8 cellular contexts compared by ENCODE assay signal in the genomic region with DNA sequence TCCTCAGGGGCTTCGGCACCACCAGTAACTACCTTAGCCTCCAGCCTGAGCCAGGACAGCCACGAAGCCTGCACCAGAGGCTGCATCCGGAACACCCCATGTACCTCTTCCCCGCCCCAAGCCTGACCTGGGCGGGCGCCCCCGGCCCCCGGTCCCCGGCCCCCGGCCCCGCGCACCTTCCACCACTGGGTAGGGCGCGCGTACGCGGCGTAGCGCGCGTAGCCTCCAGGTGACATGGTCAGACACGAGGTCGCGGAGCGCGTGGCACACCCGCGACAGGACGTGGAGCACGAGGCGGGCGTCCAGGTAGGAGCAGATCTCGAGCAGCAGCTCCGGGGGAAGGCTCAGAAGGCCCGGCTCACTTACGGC. TPM values are rescaled to one million over a fixed set of nuclear protein-coding genes. Genes with fewer than 3 reads are reported as not detected.
DNase-seq lines count a peak whose midpoint lies in the region; ATAC-seq, FAIRE-seq and TF ChIP-seq lines count a peak whose summit lies in the region.

No MANE protein-coding gene starts in this region.

- peaks cover 11% of the 10 kb centered on the region for H3K4me1 Mint-ChIP-seq in activated CD4-positive, alpha-beta T cell treated with anti-CD3 and anti-CD28 coated beads for 36 hours

- no peak for FAIRE-seq in HepG2 (lab: Jason Lieb, UNC)
- FAIRE-seq in D721Med (lab: Jason Lieb, UNC) = no peak

- CTCF ChIA-PET in activated CD4-positive, alpha-beta T cell treated with anti-CD3 and anti-CD28 coated beads for 36 hours (lab: Charles Lee) = interaction anchor here (0.8 to 1.2 kb wide), 2 partner anchors 62 to 683 kb away, joined by 3 to 4 read pairs; no protein-coding TSS in a partner anchor
- CTCF ChIA-PET in HepG2 (lab: Yijun Ruan, JAX; ENCODE audit: low intra/inter-chr PET ratio, low total read pairs) = no interaction called here

- H3K9me3 Mint-ChIP-seq in activated CD4-positive, alpha-beta T cell treated with anti-CD3 and anti-CD28 coated beads for 36 hours (ENCODE audit: low read depth) = no peaks in the 10 kb centered on the region

- no peaks in the 10 kb centered on the region; a peak in 1 of 5 replicates for H3K27me3 ChIP-seq in HepG2 (ENCODE audit: control insufficient read depth in 1 of 2, insufficient read depth in 2 of 2, low read length in 2 of 2)
- H3K27me3 ChIP-seq in tibial nerve = no peaks in the 10 kb centered on the region

- H3K27ac Mint-ChIP-seq in activated CD4-positive, alpha-beta T cell treated with anti-CD3 and anti-CD28 coated beads for 36 hours = peak overlapping the region; percentile 94

- intact Hi-C loops in activated CD4-positive, alpha-beta T cell treated with anti-CD3 and anti-CD28 coated beads for 36 hours (cut with DNase I, micrococcal nuclease) = loop anchor here (1.0 kb wide), 3 partner anchors 15 to 38 kb away; a partner anchor contains a TSS
- intact Hi-C loops in HepG2 (cut with micrococcal nuclease; ENCODE audit: unreplicated experiment) = no loop called here

- BruUV-seq in HepG2 (replicated peaks; lab: Mats Ljungman, UMichigan) = no TSS peak

- H4K20me1 ChIP-seq in HepG2 (ENCODE audit: insufficient read depth, low read length) = no peaks in the 10 kb centered on the region

- H3K36me3 Mint-ChIP-seq in activated CD4-positive, alpha-beta T cell treated with anti-CD3 and anti-CD28 coated beads for 36 hours (ENCODE audit: low read depth) = peaks cover 12% of the 10 kb centered on the region

- peak; percentile 9 for ATAC-seq in activated CD4-positive, alpha-beta T cell treated with anti-CD3 and anti-CD28 coated beads for 36 hours
- peak; percentile 4 for ATAC-seq in HG03439 (IDR thresholded peaks at IDR 0.05; ENCODE audit: unreplicated experiment)
- ATAC-seq in HepG2 = peak; percentile 45

- TF ChIP-seq CTCF in astrocyte of the cerebellum (IDR thresholded peaks at IDR 0.05; ENCODE audit: low read depth, low read length, missing control alignments) = no peak
- TF ChIP-seq CTCF in HepG2 (CRISPR knock-in tag; IDR thresholded peaks at IDR 0.05) = no peak
- no peak for TF ChIP-seq CTCF in tibial nerve (IDR thresholded peaks at IDR 0.05)
- TF ChIP-seq CTCF in D721Med (IDR thresholded peaks at IDR 0.05; ENCODE audit: insufficient read depth, missing control alignments) = no peak

- no peak overlapping the region for H2AFZ ChIP-seq in HepG2 (ENCODE audit: low read length)

- H3K36me3 ChIP-seq in HepG2 (replicated peaks in 1 of 2; ENCODE audit: control insufficient read depth in 1 of 2, insufficient read depth in 2 of 2, low read length in 2 of 2) (peaks cover 6 to 9% of the 10 kb centered on the region in 2 experiments; a peak in 3 of 5 replicates), tibial nerve (peaks cover 0 to 26% (median 2%) of the 10 kb centered on the region in 3 donors)

- no peaks in the 10 kb centered on the region for H3K9me3 ChIP-seq in HepG2 (ENCODE audit: low read length)
- no peaks in the 10 kb centered on the region for H3K9me3 ChIP-seq in tibial nerve

- POLR2A ChIA-PET in activated CD4-positive, alpha-beta T cell treated with anti-CD3 and anti-CD28 coated beads for 36 hours (lab: Charles Lee) = interaction anchor here (0.7 to 1.1 kb wide), 3 partner anchors 14 to 85 kb away, joined by 3 to 6 read pairs (median 3); a partner anchor contains a TSS
- POLR2A ChIA-PET in HepG2 (lab: Yijun Ruan, JAX) = interaction anchor here (1.0 to 2.5 kb wide), 6 partner anchors 10 to 38 kb away, joined by 3 to 9 read pairs (median 6); a partner anchor contains a TSS

- H3K27me3 Mint-ChIP-seq in activated CD4-positive, alpha-beta T cell treated with anti-CD3 and anti-CD28 coated beads for 36 hours = no peaks in the 10 kb centered on the region

- no peak for TF ChIP-seq RAD21 in HepG2 (CRISPR knock-in tag; IDR thresholded peaks at IDR 0.05)

- TF ChIP-seq POLR2A in HepG2 (IDR thresholded peaks at IDR 0.05; ENCODE audit: insufficient read depth in 1 of 2, low read depth in 2 of 2, low read length in 2 of 2) (no peak), tibial nerve (IDR thresholded peaks at IDR 0.05) (no peak)

- DNase-seq in activated CD4-positive, alpha-beta T cell treated with anti-CD3 and anti-CD28 coated beads for 36 hours = peak; percentile 41
- DNase-seq in activated CD4-positive, alpha-beta T cell treated with anti-CD3 and anti-CD28 coated beads, Interleukin-2, amount 50 U/mL, for 4 hours = no peak
- no peak for DNase-seq in astrocyte of the cerebellum (ENCODE audit: low read depth)
- no peak for DNase-seq in HepG2 (ENCODE audit: low spot score)
- DNase-seq in tibial nerve (ENCODE audit: low spot score in 2 of 2) = no peak
- no peak for DNase-seq in D721Med (ENCODE audit: insufficient read length, low spot score)
- DNase-seq in NCI-H345 (lab: John Stamatoyannopoulos, UW) = no peak

- peak overlapping the region; percentile 75 for H3K4me3 Mint-ChIP-seq in activated CD4-positive, alpha-beta T cell treated with anti-CD3 and anti-CD28 coated beads for 36 hours

- H3K79me2 ChIP-seq in HepG2 (ENCODE audit: insufficient read depth, low read length) = peaks cover 4% of the 10 kb centered on the region

- 4% methylated on average over 3 of the region's 36 CpGs for WGBS in HepG2 (ENCODE audit: low lambda C conversion rate)
- WGBS in tibial nerve, 2 donors = 0 to 5% methylated on average over 9 to 23 of the region's 36 CpGs

- H3K4me3 ChIP-seq in astrocyte of the cerebellum (ENCODE audit: low read depth, low read length) (peak overlapping the region; percentile 90), HepG2 (replicated peaks in 1 of 3; ENCODE audit: insufficient read depth in 1 of 3, low read depth in 2 of 3, low read length in 3 of 3) (peak overlapping the region; percentile 79 to 100 (median 92)), tibial nerve (peak overlapping the region; percentile 46 to 86 (median 74))

- TF ChIP-seq EP300 in HepG2 (IDR thresholded peaks at IDR 0.05; ENCODE audit: low read depth in 2 of 2, low read length in 2 of 2) (no peak), HepG2 (CRISPR knock-in tag; IDR thresholded peaks at IDR 0.05; ENCODE audit: borderline replicate concordance) (no peak), tibial nerve (IDR thresholded peaks at IDR 0.05) (no peak)

- peak overlapping the region; percentile 86 for H3K4me2 ChIP-seq in HepG2 (ENCODE audit: low read depth, low read length)

- in situ Hi-C loops in astrocyte of the cerebellum (cut with HindIII; ENCODE audit: low sequenced_read_pairs) = no loop called here
- in situ Hi-C loops in HepG2 (cut with HindIII; ENCODE audit: extremely low pct_ligation_motif_present, low pct_unique_long_range_greater_than_20kb) = no loop called here

- H3K9ac ChIP-seq in HepG2 (ENCODE audit: insufficient read depth, low read depth, low read length) = peak overlapping the region; percentile 81

- H3K27ac ChIP-seq in HepG2 (ENCODE audit: extremely low read length, insufficient read depth, low read length) = peak overlapping the region; percentile 76
- H3K27ac ChIP-seq in tibial nerve = peak overlapping the region in 2 of 4 donors; percentile 89 to 90

- H3K4me1 ChIP-seq in HepG2 (ENCODE audit: insufficient read depth, low read length) = peaks cover 16% of the 10 kb centered on the region
- peaks cover 0 to 23% (median 11%) of the 10 kb centered on the region in 4 donors for H3K4me1 ChIP-seq in tibial nerve

RNA-seq across cellular contexts. Expression of a gene that starts 0.5 kb away (rescaled TPM):
- total RNA-seq in activated CD4-positive, alpha-beta T cell treated with anti-CD3 and anti-CD28 coated beads for 36 hours = 1 to 10 TPM; 8.3 to 8.8 TPM
- total RNA-seq in HepG2 (2016; rRNA removed; fragmentation: Illumina TruSeq; extraction: Trizol) (4.6 and 6.1 TPM in 2 replicates), tibial nerve (1 to 10 TPM; 1.2 to 7.5 (median 5.7) TPM)
- total RNA-seq in HepG2 (2016; cell fraction: cytosol; rRNA removed; fragmentation: Illumina TruSeq; extraction: Trizol; ENCODE audit: low read depth) = 1.2 and 2.0 TPM in 2 replicates
- total RNA-seq in HepG2 (2016; cell fraction: insoluble cytoplasmic fraction; rRNA removed; fragmentation: Illumina TruSeq; extraction: Trizol) = 3.8 and 6.5 TPM in 2 replicates
- total RNA-seq in HepG2 (2016; cell fraction: membrane; rRNA removed; fragmentation: Illumina TruSeq; extraction: Trizol) = 2.3 and 2.8 TPM in 2 replicates
- total RNA-seq in HepG2 (2016; cell fraction: nucleus; rRNA removed; fragmentation: Illumina TruSeq; extraction: Trizol) = 5.5 and 5.9 TPM in 2 replicates
- 5.7 and 7.0 TPM in 2 replicates for polyA plus RNA-seq in HepG2 (2011; rRNA removed)
- 6.0 and 11.9 TPM in 2 replicates for polyA plus RNA-seq in HepG2 (2011; cell fraction: cytosol; rRNA removed)
- 21.5 and 25.3 TPM in 2 replicates for polyA plus RNA-seq in HepG2 (2011; cell fraction: nucleus; rRNA removed)
- polyA plus RNA-seq in HepG2 (2012) = 3.3 TPM in 2 replicates
- 1.7 and 1.9 TPM in 2 replicates for polyA plus RNA-seq in HepG2 (2016; cell fraction: cytosol; fragmentation: Illumina TruSeq; extraction: Trizol; ENCODE audit: low read depth)
- 4.4 and 5.7 TPM in 2 replicates for polyA plus RNA-seq in HepG2 (2016; cell fraction: insoluble cytoplasmic fraction; fragmentation: Illumina TruSeq; extraction: Trizol; ENCODE audit: low read depth)
- polyA plus RNA-seq in HepG2 (2016; cell fraction: membrane; fragmentation: Illumina TruSeq; extraction: Trizol; ENCODE audit: low read depth) = 1.9 and 2.7 TPM in 2 replicates
- 12.6 and 13.0 TPM in 2 replicates for polyA plus RNA-seq in HepG2 (2016; cell fraction: nucleus; fragmentation: Illumina TruSeq; extraction: Trizol; ENCODE audit: insufficient read depth, low read depth)
- 10.4 and 13.8 TPM in 2 replicates for polyA minus RNA-seq in HepG2 (2011; rRNA and poly(A)+ RNA removed; ENCODE audit: low replicate concordance)
- 3.2 and 4.4 TPM in 2 replicates for polyA minus RNA-seq in HepG2 (2011; cell fraction: cytosol; rRNA and poly(A)+ RNA removed)
- 2.7 and 4.4 TPM in 2 replicates for polyA minus RNA-seq in HepG2 (2011; cell fraction: nucleus; rRNA and poly(A)+ RNA removed)

RNA-seq across cellular contexts. Expression of a gene that starts 8.2 kb away (rescaled TPM):
- total RNA-seq in activated CD4-positive, alpha-beta T cell treated with anti-CD3 and anti-CD28 coated beads for 36 hours = not detected
- total RNA-seq in HepG2 (2016; rRNA removed; fragmentation: Illumina TruSeq; extraction: Trizol) (not detected in 2 replicates), tibial nerve (not detected)
- not detected in 2 replicates for total RNA-seq in HepG2 (2016; cell fraction: cytosol; rRNA removed; fragmentation: Illumina TruSeq; extraction: Trizol; ENCODE audit: low read depth)
- total RNA-seq in HepG2 (2016; cell fraction: insoluble cytoplasmic fraction; rRNA removed; fragmentation: Illumina TruSeq; extraction: Trizol) = not detected in 2 replicates
- total RNA-seq in HepG2 (2016; cell fraction: membrane; rRNA removed; fragmentation: Illumina TruSeq; extraction: Trizol) = not detected in 2 replicates
- total RNA-seq in HepG2 (2016; cell fraction: nucleus; rRNA removed; fragmentation: Illumina TruSeq; extraction: Trizol) = not detected in 2 replicates
- not detected in 2 replicates for polyA plus RNA-seq in HepG2 (2011; rRNA removed)
- not detected in 2 replicates for polyA plus RNA-seq in HepG2 (2011; cell fraction: cytosol; rRNA removed)
- polyA plus RNA-seq in HepG2 (2011; cell fraction: nucleus; rRNA removed) = 0.82 TPM in 1 of 2 replicates, not detected in the other
- polyA plus RNA-seq in HepG2 (2012) = not detected in 2 replicates
- not detected in 2 replicates for polyA plus RNA-seq in HepG2 (2016; cell fraction: cytosol; fragmentation: Illumina TruSeq; extraction: Trizol; ENCODE audit: low read depth)
- polyA plus RNA-seq in HepG2 (2016; cell fraction: insoluble cytoplasmic fraction; fragmentation: Illumina TruSeq; extraction: Trizol; ENCODE audit: low read depth) = not detected in 2 replicates
- not detected in 2 replicates for polyA plus RNA-seq in HepG2 (2016; cell fraction: membrane; fragmentation: Illumina TruSeq; extraction: Trizol; ENCODE audit: low read depth)
- not detected in 2 replicates for polyA plus RNA-seq in HepG2 (2016; cell fraction: nucleus; fragmentation: Illumina TruSeq; extraction: Trizol; ENCODE audit: insufficient read depth, low read depth)
- 0.68 and 1.9 TPM in 2 replicates for polyA minus RNA-seq in HepG2 (2011; rRNA and poly(A)+ RNA removed; ENCODE audit: low replicate concordance)
- polyA minus RNA-seq in HepG2 (2011; cell fraction: cytosol; rRNA and poly(A)+ RNA removed) = not detected in 2 replicates
- polyA minus RNA-seq in HepG2 (2011; cell fraction: nucleus; rRNA and poly(A)+ RNA removed) = not detected in 2 replicates

RNA-seq across cellular contexts. Expression of a gene that starts 14.3 kb away (rescaled TPM):
- 100 to 1,000 TPM; 101 to 112 TPM for total RNA-seq in activated CD4-positive, alpha-beta T cell treated with anti-CD3 and anti-CD28 coated beads for 36 hours
- 34.8 and 43.3 TPM in 2 replicates for total RNA-seq in HepG2 (2016; rRNA removed; fragmentation: Illumina TruSeq; extraction: Trizol)
- total RNA-seq in HepG2 (2016; cell fraction: cytosol; rRNA removed; fragmentation: Illumina TruSeq; extraction: Trizol; ENCODE audit: low read depth) = 18.6 and 20.2 TPM in 2 replicates
- 36.3 and 41.9 TPM in 2 replicates for total RNA-seq in HepG2 (2016; cell fraction: insoluble cytoplasmic fraction; rRNA removed; fragmentation: Illumina TruSeq; extraction: Trizol)
- total RNA-seq in HepG2 (2016; cell fraction: membrane; rRNA removed; fragmentation: Illumina TruSeq; extraction: Trizol) = 18.6 and 23.3 TPM in 2 replicates
- 44.1 and 48.8 TPM in 2 replicates for total RNA-seq in HepG2 (2016; cell fraction: nucleus; rRNA removed; fragmentation: Illumina TruSeq; extraction: Trizol)
- 84.3 and 84.6 TPM in 2 replicates for polyA plus RNA-seq in HepG2 (2011; rRNA removed)
- polyA plus RNA-seq in HepG2 (2011; cell fraction: cytosol; rRNA removed) = 70.3 and 86.4 TPM in 2 replicates
- 180 and 198 TPM in 2 replicates for polyA plus RNA-seq in HepG2 (2011; cell fraction: nucleus; rRNA removed)
- 54.1 and 72.2 TPM in 2 replicates for polyA plus RNA-seq in HepG2 (2012)
- polyA plus RNA-seq in HepG2 (2016; cell fraction: cytosol; fragmentation: Illumina TruSeq; extraction: Trizol; ENCODE audit: low read depth) = 12.2 and 12.4 TPM in 2 replicates
- polyA plus RNA-seq in HepG2 (2016; cell fraction: insoluble cytoplasmic fraction; fragmentation: Illumina TruSeq; extraction: Trizol; ENCODE audit: low read depth) = 34.0 and 35.3 TPM in 2 replicates
- polyA plus RNA-seq in HepG2 (2016; cell fraction: membrane; fragmentation: Illumina TruSeq; extraction: Trizol; ENCODE audit: low read depth) = 12.8 and 13.6 TPM in 2 replicates
- polyA plus RNA-seq in HepG2 (2016; cell fraction: nucleus; fragmentation: Illumina TruSeq; extraction: Trizol; ENCODE audit: insufficient read depth, low read depth) = 90.1 and 103 TPM in 2 replicates
- 80.2 and 94.5 TPM in 2 replicates for polyA minus RNA-seq in HepG2 (2011; rRNA and poly(A)+ RNA removed; ENCODE audit: low replicate concordance)
- polyA minus RNA-seq in HepG2 (2011; cell fraction: cytosol; rRNA and poly(A)+ RNA removed) = 27.8 and 30.4 TPM in 2 replicates
- 56.0 and 62.9 TPM in 2 replicates for polyA minus RNA-seq in HepG2 (2011; cell fraction: nucleus; rRNA and poly(A)+ RNA removed)
- total RNA-seq in tibial nerve = 100 to 1,000 TPM; 117 to 180 (median 160) TPM

RNA-seq across cellular contexts. Expression of a gene that starts 27.8 kb away (rescaled TPM):
- 100 to 1,000 TPM in 1 of 2 experiments, 10 to 100 TPM in 1; 84.8 to 101 TPM for total RNA-seq in activated CD4-positive, alpha-beta T cell treated with anti-CD3 and anti-CD28 coated beads for 36 hours
- total RNA-seq in HepG2 (2016; rRNA removed; fragmentation: Illumina TruSeq; extraction: Trizol) (31.7 and 33.6 TPM in 2 replicates), tibial nerve (100 to 1,000 TPM in 1 of 4 donors, 10 to 100 TPM in 3; 56.1 to 120 (median 77.6) TPM)
- 8.0 and 12.5 TPM in 2 replicates for total RNA-seq in HepG2 (2016; cell fraction: cytosol; rRNA removed; fragmentation: Illumina TruSeq; extraction: Trizol; ENCODE audit: low read depth)
- 25.3 and 38.9 TPM in 2 replicates for total RNA-seq in HepG2 (2016; cell fraction: insoluble cytoplasmic fraction; rRNA removed; fragmentation: Illumina TruSeq; extraction: Trizol)
- total RNA-seq in HepG2 (2016; cell fraction: membrane; rRNA removed; fragmentation: Illumina TruSeq; extraction: Trizol) = 11.9 and 12.3 TPM in 2 replicates
- 61.9 and 64.9 TPM in 2 replicates for total RNA-seq in HepG2 (2016; cell fraction: nucleus; rRNA removed; fragmentation: Illumina TruSeq; extraction: Trizol)
- 61.0 and 76.1 TPM in 2 replicates for polyA plus RNA-seq in HepG2 (2011; rRNA removed)
- 38.5 and 42.9 TPM in 2 replicates for polyA plus RNA-seq in HepG2 (2011; cell fraction: cytosol; rRNA removed)
- polyA plus RNA-seq in HepG2 (2011; cell fraction: nucleus; rRNA removed) = 224 and 272 TPM in 2 replicates
- 28.4 and 35.1 TPM in 2 replicates for polyA plus RNA-seq in HepG2 (2012)
- 2.2 and 2.4 TPM in 2 replicates for polyA plus RNA-seq in HepG2 (2016; cell fraction: cytosol; fragmentation: Illumina TruSeq; extraction: Trizol; ENCODE audit: low read depth)
- 21.0 and 28.3 TPM in 2 replicates for polyA plus RNA-seq in HepG2 (2016; cell fraction: insoluble cytoplasmic fraction; fragmentation: Illumina TruSeq; extraction: Trizol; ENCODE audit: low read depth)
- polyA plus RNA-seq in HepG2 (2016; cell fraction: membrane; fragmentation: Illumina TruSeq; extraction: Trizol; ENCODE audit: low read depth) = 6.6 and 7.3 TPM in 2 replicates
- 143 and 147 TPM in 2 replicates for polyA plus RNA-seq in HepG2 (2016; cell fraction: nucleus; fragmentation: Illumina TruSeq; extraction: Trizol; ENCODE audit: insufficient read depth, low read depth)
- polyA minus RNA-seq in HepG2 (2011; rRNA and poly(A)+ RNA removed; ENCODE audit: low replicate concordance) = 198 and 267 TPM in 2 replicates
- polyA minus RNA-seq in HepG2 (2011; cell fraction: cytosol; rRNA and poly(A)+ RNA removed) = 42.5 and 44.2 TPM in 2 replicates
- 77.4 and 98.6 TPM in 2 replicates for polyA minus RNA-seq in HepG2 (2011; cell fraction: nucleus; rRNA and poly(A)+ RNA removed)

RNA-seq across cellular contexts. Expression of a gene that starts 29.4 kb away (rescaled TPM):
- total RNA-seq in activated CD4-positive, alpha-beta T cell treated with anti-CD3 and anti-CD28 coated beads for 36 hours = 10 to 100 TPM; 13.5 to 19.5 TPM
- total RNA-seq in HepG2 (2016; rRNA removed; fragmentation: Illumina TruSeq; extraction: Trizol) (9.9 and 10.7 TPM in 2 replicates), tibial nerve (10 to 100 TPM in 3 of 4 donors, 1 to 10 TPM in 1; 7.9 to 19.8 (median 16.8) TPM)
- total RNA-seq in HepG2 (2016; cell fraction: cytosol; rRNA removed; fragmentation: Illumina TruSeq; extraction: Trizol; ENCODE audit: low read depth) = 6.9 and 7.6 TPM in 2 replicates
- 11.3 and 11.8 TPM in 2 replicates for total RNA-seq in HepG2 (2016; cell fraction: insoluble cytoplasmic fraction; rRNA removed; fragmentation: Illumina TruSeq; extraction: Trizol)
- total RNA-seq in HepG2 (2016; cell fraction: membrane; rRNA removed; fragmentation: Illumina TruSeq; extraction: Trizol) = 8.4 and 8.9 TPM in 2 replicates
- 7.7 and 8.0 TPM in 2 replicates for total RNA-seq in HepG2 (2016; cell fraction: nucleus; rRNA removed; fragmentation: Illumina TruSeq; extraction: Trizol)
- polyA plus RNA-seq in HepG2 (2011; rRNA removed) = 4.5 and 5.4 TPM in 2 replicates
- 6.2 and 9.4 TPM in 2 replicates for polyA plus RNA-seq in HepG2 (2011; cell fraction: cytosol; rRNA removed)
- polyA plus RNA-seq in HepG2 (2011; cell fraction: nucleus; rRNA removed) = 11.3 and 12.7 TPM in 2 replicates
- 5.0 and 9.1 TPM in 2 replicates for polyA plus RNA-seq in HepG2 (2012)
- 5.9 and 6.7 TPM in 2 replicates for polyA plus RNA-seq in HepG2 (2016; cell fraction: cytosol; fragmentation: Illumina TruSeq; extraction: Trizol; ENCODE audit: low read depth)
- 11.8 and 12.8 TPM in 2 replicates for polyA plus RNA-seq in HepG2 (2016; cell fraction: insoluble cytoplasmic fraction; fragmentation: Illumina TruSeq; extraction: Trizol; ENCODE audit: low read depth)
- 8.3 and 8.5 TPM in 2 replicates for polyA plus RNA-seq in HepG2 (2016; cell fraction: membrane; fragmentation: Illumina TruSeq; extraction: Trizol; ENCODE audit: low read depth)
- polyA plus RNA-seq in HepG2 (2016; cell fraction: nucleus; fragmentation: Illumina TruSeq; extraction: Trizol; ENCODE audit: insufficient read depth, low read depth) = 13.7 and 15.3 TPM in 2 replicates
- 10.4 and 11.3 TPM in 2 replicates for polyA minus RNA-seq in HepG2 (2011; rRNA and poly(A)+ RNA removed; ENCODE audit: low replicate concordance)
- 1.6 and 2.4 TPM in 2 replicates for polyA minus RNA-seq in HepG2 (2011; cell fraction: cytosol; rRNA and poly(A)+ RNA removed)
- 7.7 and 8.6 TPM in 2 replicates for polyA minus RNA-seq in HepG2 (2011; cell fraction: nucleus; rRNA and poly(A)+ RNA removed)
